16 cellular contexts compared by ENCODE assay signal in genomic region chr20:53224851-53225250, GRCh38.
"Had no signal": no experiment of that assay in that cellular context is flagged by ENCODE, and none has a peak within 500 bp of the region (broad histone marks: within the 10 kb centered on the region; RNA-seq: fewer than 3 reads in every experiment).

No MANE protein-coding gene starts in this region.

- H3K27me3 ChIP-seq: brain microvascular endothelial cell, right lobe of liver, testis had no signal

- H3K27ac ChIP-seq: brain microvascular endothelial cell, epithelial cell of prostate, psoas muscle, right lobe of liver, testis, VCaP had no signal

- DNase-seq: activated CD8-positive, alpha-beta memory T cell treated with anti-CD3 and anti-CD28 coated beads, Interleukin-2, amount 50 U/mL, for 4 hours; activated CD8-positive, alpha-beta T cell treated with anti-CD3 and anti-CD28 coated beads for 36 hours; activated naive CD4-positive, alpha-beta T cell treated with anti-CD3 and anti-CD28 coated beads, Interleukin-2, amount 10 ng/mL, durations not matched to agents 7 days and 5 days; amniotic stem cell; effector memory CD8-positive, alpha-beta T cell; immature natural killer cell; mucosa of descending colon; naive thymus-derived CD8-positive, alpha-beta T cell; psoas muscle; right lobe of liver; stimulated activated naive CD4-positive, alpha-beta T cell treated with Interleukin-2 at 50 U/mL for 16 hours; T-helper 1 cell; testis had no signal

- H3K4me3 ChIP-seq: mucosa of descending colon, psoas muscle, right lobe of liver, testis had no signal

- H3K4me1 ChIP-seq: psoas muscle, right lobe of liver, testis had no signal

- H3K36me3 ChIP-seq: brain microvascular endothelial cell, right lobe of liver had no signal

- H3K9me3 ChIP-seq: mucosa of descending colon, psoas muscle, right lobe of liver, testis had no signal

- ATAC-seq: activated CD8-positive, alpha-beta T cell treated with anti-CD3 and anti-CD28 coated beads for 36 hours; effector memory CD8-positive, alpha-beta T cell; mucosa of descending colon; naive thymus-derived CD8-positive, alpha-beta T cell; psoas muscle; right lobe of liver had no signal
